Comparison of ENCODE assay signal across 18 cellular contexts in the genomic region with DNA sequence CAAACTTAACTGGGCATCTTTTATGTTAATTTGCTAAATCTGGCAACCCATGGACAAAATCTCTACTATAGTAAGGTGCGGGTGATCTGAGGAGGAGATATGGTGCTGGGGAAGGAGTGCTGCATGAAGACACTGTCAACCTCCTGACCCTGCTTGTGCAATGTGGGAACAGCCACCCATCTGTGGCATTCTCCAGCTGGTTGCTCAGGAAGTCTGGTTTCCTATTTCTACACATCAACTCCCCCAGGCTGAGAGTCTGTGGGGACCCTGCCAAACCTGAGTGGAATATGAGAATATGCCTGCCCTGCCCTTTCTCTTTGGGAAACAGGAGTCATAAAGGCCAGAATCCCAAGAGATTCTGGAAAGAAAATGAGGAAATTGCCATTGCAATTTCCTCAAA.
DNase-seq lines count a peak whose midpoint lies in the region; ATAC-seq and TF ChIP-seq lines count a peak whose summit lies in the region.
"Had no signal": no experiment of that assay in that cellular context is flagged by ENCODE, and none has a peak within 500 bp of the region (broad histone marks: within the 10 kb centered on the region; RNA-seq: fewer than 3 reads in every experiment).

No MANE protein-coding gene starts in this region.

- in situ Hi-C loops in G401 (cut with HindIII; ENCODE audit: low sequenced_read_pairs) = no loop called here

- TF ChIP-seq POLR2A in heart left ventricle (IDR thresholded peaks at IDR 0.05) = no peak

- ATAC-seq in heart left ventricle = peak in 3 of 4 donors; percentile 39 to 88 (median 73)
- no peak for ATAC-seq in HG02885 (IDR thresholded peaks at IDR 0.05; ENCODE audit: poor library complexity, unreplicated experiment)
- ATAC-seq: effector memory CD8-positive, alpha-beta T cell; stimulated activated naive CD8-positive, alpha-beta T cell treated with anti-CD3 and anti-CD28 coated beads, Interleukin-15, Interleukin-2, amounts not matched to agents 100 U/mL and 50 U/mL, for 24 hours had no signal

- H3K27me3 ChIP-seq in heart left ventricle = no peaks in the 10 kb centered on the region
- H3K27me3 ChIP-seq in hepatocyte = no peaks in the 10 kb centered on the region

- 70 to 81% (median 78%) methylated on average over 1 of the region's 1 CpG for WGBS in heart left ventricle, 4 donors
- WGBS in hepatocyte (ENCODE audit: low lambda C conversion rate, missing lambda C conversion rate) = 74% methylated on average over 1 of the region's 1 CpG

- no peaks in the 10 kb centered on the region for H3K79me2 ChIP-seq in hepatocyte

- H3K9me3 ChIP-seq in heart left ventricle = no peaks in the 10 kb centered on the region
- no peaks in the 10 kb centered on the region for H3K9me3 ChIP-seq in hepatocyte (ENCODE audit: low read depth)

- no peak overlapping the region for H3K4me2 ChIP-seq in hepatocyte

- intact Hi-C loops in heart left ventricle (cut with DNase I) = no loop called here

- TF ChIP-seq CTCF in heart left ventricle (IDR thresholded peaks at IDR 0.05) (no peak), hepatocyte (IDR thresholded peaks at IDR 0.05; ENCODE audit: poor library complexity) (no peak)

- no peak overlapping the region for H3K27ac ChIP-seq in heart left ventricle
- no peak overlapping the region for H3K27ac ChIP-seq in hepatocyte

- no peak overlapping the region for H3K4me3 ChIP-seq in heart left ventricle
- H3K4me3 ChIP-seq in hepatocyte = no peak overlapping the region

- H3K9me2 ChIP-seq in hepatocyte (replicated peaks; ENCODE audit: insufficient read depth) = no peaks in the 10 kb centered on the region

- H3K36me3 ChIP-seq in heart left ventricle (no peaks in the 10 kb centered on the region), hepatocyte (replicated peaks; ENCODE audit: insufficient read depth, low read depth) (no peaks in the 10 kb centered on the region)

- no peaks in the 10 kb centered on the region for H4K20me1 ChIP-seq in hepatocyte (ENCODE audit: insufficient read depth, poor library complexity, severe bottlenecking)

- DNase-seq in AML-193 (lab: John Stamatoyannopoulos, UW) = peak; percentile 86 to 94
- peak; percentile 69 for DNase-seq in HT1080 (ENCODE audit: low read depth)
- peak; percentile 43 for DNase-seq in UCSD-AML1 (lab: John Stamatoyannopoulos, UW; ENCODE audit: unreplicated experiment)
- peak in 4 of 5 donors; percentile 13 to 65 (median 52) for DNase-seq in heart left ventricle
- no peak for DNase-seq in G401 (ENCODE audit: low spot score)
- DNase-seq in GM19240 (ENCODE audit: insufficient read length, low spot score) = no peak
- DNase-seq in hepatocyte (ENCODE audit: low spot score) = no peak
- DNase-seq: activated CD4-positive, CD25-positive, alpha-beta regulatory T cell; amygdala; effector memory CD8-positive, alpha-beta T cell; hypothalamus; NCI-H1092 treated with DMSO at 0.1 percent for 48 hours; NCI-H748 treated with DMSO at 0.1 percent for 48 hours; posterior cingulate gyrus; SHP77 treated with DMSO at 0.1 percent for 48 hours; stimulated activated CD4-positive, alpha-beta T cell treated with anti-CD3 and anti-CD28 coated beads, Interleukin-2, amount 100 ng/mL, for 48 hours; stimulated activated naive CD8-positive, alpha-beta T cell treated with anti-CD3 and anti-CD28 coated beads, Interleukin-15, Interleukin-2, amounts not matched to agents 100 U/mL and 50 U/mL, for 24 hours had no signal

- no peak overlapping the region for H2AFZ ChIP-seq in hepatocyte

- H3K4me1 ChIP-seq in heart left ventricle (peaks cover 0 to 15% (median 2%) of the 10 kb centered on the region in 12 donors), hepatocyte (ENCODE audit: insufficient read depth) (no peaks in the 10 kb centered on the region)

Comparison
In these comparisons a context has a peak if more than half of its experiments do, and no peak if none do; other contexts are left out.
1. DNase-seq: peak in AML-193 (2 of 2), HT1080 (single experiment), UCSD-AML1 (single experiment) and heart left ventricle (4 of 5); none in G401 (single experiment), GM19240 (single experiment) and hepatocyte (single experiment).